12 cellular contexts compared by ENCODE assay signal in genomic region chr5:167970002-167970401, GRCh38.
DNase-seq lines count a peak whose midpoint lies in the region; ATAC-seq and TF ChIP-seq lines count a peak whose summit lies in the region.
"Had no signal": no experiment of that assay in that cellular context is flagged by ENCODE, and none has a peak within 500 bp of the region (broad histone marks: within the 10 kb centered on the region; RNA-seq: fewer than 3 reads in every experiment).

No MANE protein-coding gene starts in this region.

- ATAC-seq in GM18498 (IDR thresholded peaks at IDR 0.05; ENCODE audit: unreplicated experiment) = peak; percentile 55
- ATAC-seq in HG02571 (IDR thresholded peaks at IDR 0.05; ENCODE audit: unreplicated experiment) = peak; percentile 58
- ATAC-seq in HG03558 (IDR thresholded peaks at IDR 0.05; ENCODE audit: extremely low read depth, unreplicated experiment) = peak; percentile 70
- ATAC-seq in foreskin keratinocyte = no peak
- ATAC-seq: esophagus mucosa had no signal

- no peak for TF ChIP-seq POLR2A in stomach (IDR thresholded peaks at IDR 0.05)

- intact Hi-C loops in stomach (cut with DNase I; ENCODE audit: low total_unique reads) = no loop called here

- no peaks in the 10 kb centered on the region for H3K9me3 ChIP-seq in stomach

- no peak for DNase-seq in foreskin keratinocyte
- no peak for DNase-seq in DMS153 treated with DMSO at 0.1 percent for 48 hours (lab: John Stamatoyannopoulos, UW; ENCODE audit: unreplicated experiment)
- no peak for DNase-seq in SHP77 (lab: John Stamatoyannopoulos, UW)
- no peak for DNase-seq in anterior cingulate cortex (lab: John Stamatoyannopoulos, UW)
- no peak for DNase-seq in stomach
- DNase-seq: activated B cell treated with CpG ODN at 0.5 μM for 24 hours, KBM-7 had no signal

- H3K27ac ChIP-seq in foreskin keratinocyte (no peak overlapping the region), stomach (no peak overlapping the region)
- H3K27ac ChIP-seq: neural progenitor cell had no signal

- no peaks in the 10 kb centered on the region for H3K36me3 ChIP-seq in stomach
- H3K36me3 ChIP-seq: neural progenitor cell had no signal

- no peaks in the 10 kb centered on the region for H3K4me1 ChIP-seq in foreskin keratinocyte
- H3K4me1 ChIP-seq in stomach = no peaks in the 10 kb centered on the region

- TF ChIP-seq CTCF in foreskin keratinocyte (conservative IDR thresholded peaks at IDR 0.05) (peak; percentile 5), stomach (IDR thresholded peaks at IDR 0.05) (no peak)

- no peak for TF ChIP-seq EP300 in stomach (IDR thresholded peaks at IDR 0.05)

- H3K27me3 ChIP-seq in foreskin keratinocyte (no peaks in the 10 kb centered on the region), stomach (no peaks in the 10 kb centered on the region)
- H3K27me3 ChIP-seq: neural progenitor cell had no signal

- WGBS in stomach, 5 donors = 40 to 57% (median 54%) methylated on average over 4 of the region's 4 CpGs

- H3K4me3 ChIP-seq in stomach = no peak overlapping the region
- H3K4me3 ChIP-seq: neural progenitor cell had no signal
